1 cellular context compared by ENCODE assay signal in genomic region chr9:73152445-73152844, GRCh38.
TF ChIP-seq lines count a peak whose summit lies in the region.

No MANE protein-coding gene starts in this region.

TF ChIP-seq in liver, 16 proteins besides CTCF, POLR2A, EP300 and RAD21:
- no peak for TF ChIP-seq REST (IDR thresholded peaks at IDR 0.05)
- TF ChIP-seq HNF4G (IDR thresholded peaks at IDR 0.05) = no peak
- TF ChIP-seq FOXA1 (IDR thresholded peaks at IDR 0.05) = no peak
- TF ChIP-seq ZBTB33 (IDR thresholded peaks at IDR 0.05) = no peak
- TF ChIP-seq SP1 (IDR thresholded peaks at IDR 0.05) = no peak
- TF ChIP-seq HNF4A (conservative IDR thresholded peaks at IDR 0.05) = no peak
- no peak for TF ChIP-seq MAX (IDR thresholded peaks at IDR 0.05)
- TF ChIP-seq TAF1 (conservative IDR thresholded peaks at IDR 0.05) = no peak
